ENCODE assay signal across 8 cellular contexts in genomic region chr16:31074073-31074813, GRCh38. TPM values are rescaled to one million over a fixed set of nuclear protein-coding genes. Genes with fewer than 3 reads are reported as not detected.
DNase-seq lines count a peak whose midpoint lies in the region; ATAC-seq, FAIRE-seq and TF ChIP-seq lines count a peak whose summit lies in the region.

ZNF646 (plus strand) TSS chr16:31074422; CDS start chr16:31076325, 1,903 bp downstream.
ZNF668 (minus strand) TSS chr16:31074240; CDS start chr16:31064459, 9,781 bp downstream.

- TF ChIP-seq CTCF in body of pancreas (IDR thresholded peaks at IDR 0.05) (peak in 1 of 7 experiments; percentile 1), sigmoid colon (IDR thresholded peaks at IDR 0.05) (no peak)

- DNase-seq in 8988T = peak; percentile 96
- DNase-seq in NCI-H2107 treated with DMSO at 0.1 percent for 48 hours (lab: John Stamatoyannopoulos, UW; ENCODE audit: unreplicated experiment) = peak; percentile 97
- peak; percentile 98 to 99 (median 98) for DNase-seq in body of pancreas
- DNase-seq in iPS DF 4.7 (ENCODE audit: extremely low read depth, low spot score) = peak; percentile 95
- DNase-seq in sigmoid colon = peak; percentile 99

- ATAC-seq in GM18520 (IDR thresholded peaks at IDR 0.05; ENCODE audit: unreplicated experiment) = peak; percentile 57
- ATAC-seq in HG03064 (IDR thresholded peaks at IDR 0.05; ENCODE audit: low read depth, unreplicated experiment) = peak; percentile 64
- peak; percentile 95 for ATAC-seq in body of pancreas

- peaks cover 8 to 21% of the 10 kb centered on the region in 2 donors for H3K36me3 ChIP-seq in body of pancreas (replicated peaks in 1 of 2; ENCODE audit: insufficient read depth in 1 of 2, low read depth in 2 of 2)
- H3K36me3 ChIP-seq in sigmoid colon = peaks cover 25 to 32% (median 30%) of the 10 kb centered on the region in 4 donors

- intact Hi-C loops in body of pancreas (cut with DNase I) = loop anchor here (10.0 kb wide), 1 partner anchor 71 kb away; no protein-coding TSS in a partner anchor
- intact Hi-C loops in sigmoid colon (cut with DNase I) = loop anchor here (1.0 to 2.0 kb wide), 2 partner anchors 41 to 77 kb away; partner anchors contain the start of gene STX4

- H3K27me3 ChIP-seq in body of pancreas = no peaks in the 10 kb centered on the region
- no peaks in the 10 kb centered on the region for H3K27me3 ChIP-seq in sigmoid colon

- peak in 1 of 4 donors; percentile 30 for TF ChIP-seq EP300 in sigmoid colon (IDR thresholded peaks at IDR 0.05)

- H3K4me3 ChIP-seq in body of pancreas (peak within 1 kb of the TSS; percentile 64 to 99), sigmoid colon (peak within 1 kb of the TSS; percentile 91 to 99 (median 97))

- H3K27ac ChIP-seq in body of pancreas (peak within 1 kb of the TSS; percentile 88 to 93 (median 90)), sigmoid colon (peak within 1 kb of the TSS; percentile 93 to 97 (median 96))

- WGBS in body of pancreas, 2 donors = 0% methylated on average over 46 to 48 of the region's 48 CpGs
- WGBS in sigmoid colon, 2 donors = 0% methylated on average over 48 of the region's 48 CpGs

- peaks cover 25% of the 10 kb centered on the region for H3K4me1 ChIP-seq in body of pancreas
- H3K4me1 ChIP-seq in sigmoid colon = peaks cover 0 to 31% (median 27%) of the 10 kb centered on the region in 4 donors

- H3K9me3 ChIP-seq in body of pancreas (no peaks in the 10 kb centered on the region), sigmoid colon (no peaks in the 10 kb centered on the region)

- peak; percentile 88 for FAIRE-seq in TTC549 (lab: Jason Lieb, UNC)

- TF ChIP-seq POLR2A in body of pancreas (IDR thresholded peaks at IDR 0.05) (peak; percentile 54 to 88 (median 86)), sigmoid colon (IDR thresholded peaks at IDR 0.05) (peak; percentile 45 to 57)

RNA-seq across cellular contexts. Expression of gene ZNF646, which starts in this region (rescaled TPM):
- total RNA-seq in body of pancreas (10 to 100 TPM; 12.7 to 14.5 TPM), sigmoid colon (10 to 100 TPM in 1 of 4 donors, 1 to 10 TPM in 3; 8.3 to 12.2 (median 8.8) TPM)
- polyA plus RNA-seq in sigmoid colon = 10 to 100 TPM in 1 of 3 donors, 1 to 10 TPM in 2; 1.8 to 15.0 (median 4.9) TPM

RNA-seq across cellular contexts. Expression of gene ZNF668, which starts in this region (rescaled TPM):
- total RNA-seq in body of pancreas (10 to 100 TPM in 1 of 2 donors, 1 to 10 TPM in 1; 2.9 to 15.2 TPM), sigmoid colon (10 to 100 TPM in 1 of 4 donors, 1 to 10 TPM in 3; 5.2 to 12.5 (median 7.7) TPM)
- 10 to 100 TPM in 1 of 3 donors, 1 to 10 TPM in 2; 4.8 to 11.7 (median 4.9) TPM for polyA plus RNA-seq in sigmoid colon

Comparison
In these comparisons a context has a peak if more than half of its experiments do, and no peak if none do; other contexts are left out.
1. Peak in every context shown above with its lines: DNase-seq, ATAC-seq, H3K4me3 ChIP-seq and H3K27ac ChIP-seq.